In the genomic region with DNA sequence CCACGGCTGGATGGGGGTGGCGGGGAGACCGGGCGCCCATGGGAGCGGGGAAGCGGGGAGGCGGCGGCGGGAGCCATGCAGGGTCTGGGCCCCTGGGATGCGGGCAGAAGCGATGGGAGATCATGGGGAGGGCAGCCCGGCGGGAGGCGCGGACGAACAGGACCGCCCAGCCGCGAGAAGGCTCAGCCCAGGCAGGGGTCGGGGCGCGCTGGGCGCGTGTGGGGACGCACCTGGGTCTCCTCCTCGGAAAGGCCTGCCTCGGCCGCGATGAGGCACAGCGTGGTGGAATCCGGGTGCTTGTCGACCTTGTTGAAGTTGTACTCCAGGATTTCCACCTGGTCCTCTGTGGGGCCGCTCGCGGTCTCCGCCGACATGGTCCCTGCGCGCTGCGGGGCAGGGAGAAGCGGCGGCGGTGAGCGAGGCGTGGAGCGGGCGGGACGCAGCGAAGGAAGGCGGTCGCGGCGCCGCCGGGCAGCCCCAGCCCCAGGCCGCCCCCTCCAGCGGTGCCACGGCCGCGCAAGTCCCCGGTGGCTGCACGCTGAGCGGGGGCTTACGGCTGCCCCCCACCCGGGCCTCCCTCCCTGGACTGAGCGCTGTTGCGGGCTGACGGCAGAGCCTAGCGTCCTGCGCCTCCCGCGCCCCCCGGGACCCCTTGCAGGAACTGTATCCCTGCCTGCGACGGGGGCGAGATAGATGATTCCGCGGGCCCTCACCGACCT, we compare ENCODE assay signal across 8 cellular contexts. TPM values are rescaled to one million over a fixed set of nuclear protein-coding genes. Genes with fewer than 3 reads are reported as not detected.
DNase-seq lines count a peak whose midpoint lies in the region; ATAC-seq and TF ChIP-seq lines count a peak whose summit lies in the region.

No MANE protein-coding gene starts in this region.

- TF ChIP-seq POLR2A in body of pancreas (IDR thresholded peaks at IDR 0.05) = no peak

- ATAC-seq in body of pancreas = peak; percentile 27

- H3K4me3 ChIP-seq in body of pancreas = peak overlapping the region in 1 of 2 donors; percentile 2

- no peak overlapping the region for H3K27ac ChIP-seq in body of pancreas

- DNase-seq in COR-L47 (lab: John Stamatoyannopoulos, UW) = peak; percentile 21
- peak; percentile 2 for DNase-seq in NCI-H69 (lab: John Stamatoyannopoulos, UW)
- DNase-seq in body of pancreas = peak in 2 of 4 donors; percentile 6 to 15
- peak; percentile 65 for DNase-seq in islet precursor cell
- peak; percentile 8 to 21 for DNase-seq in stimulated activated CD4-positive, alpha-beta T cell treated with anti-CD3 and anti-CD28 coated beads, Interleukin-1b, Interleukin-23, amount 100 ng/mL, for 4 hours (ENCODE audit: low read depth in 2 of 2)
- DNase-seq in DMS153 treated with DMSO at 0.1 percent for 48 hours (lab: John Stamatoyannopoulos, UW; ENCODE audit: unreplicated experiment) = no peak
- DNase-seq in Ammon's horn (ENCODE audit: low spot score) = no peak
- no peak for DNase-seq in G401 (ENCODE audit: low spot score)

- peaks cover 17% of the 10 kb centered on the region for H3K4me1 ChIP-seq in body of pancreas

- H3K27me3 ChIP-seq in body of pancreas = peaks cover 0 to 5% of the 10 kb centered on the region in 2 donors

- no peaks in the 10 kb centered on the region for H3K9me3 ChIP-seq in body of pancreas

- 0 to 1% methylated on average over 12 to 66 of the region's 79 CpGs for WGBS in body of pancreas, 2 donors

- intact Hi-C loops in body of pancreas (cut with DNase I) = no loop called here

- in situ Hi-C loops in G401 (cut with HindIII; ENCODE audit: low sequenced_read_pairs) = no loop called here

- no peak for TF ChIP-seq CTCF in body of pancreas (IDR thresholded peaks at IDR 0.05)

- H3K36me3 ChIP-seq in body of pancreas (replicated peaks in 1 of 2; ENCODE audit: insufficient read depth in 1 of 2, low read depth in 2 of 2) = no peaks in the 10 kb centered on the region

RNA-seq across cellular contexts. Expression of a gene that starts 25.3 kb away (rescaled TPM):
- 1 to 10 TPM in 1 of 2 donors, not detected in 1; 1.6 TPM for total RNA-seq in body of pancreas
- total RNA-seq in G401 (2014; rRNA removed; shearing (Covaris generic)) = not detected in 2 replicates

Comparison
In these comparisons a context has a peak if more than half of its experiments do, and no peak if none do; other contexts are left out.
1. DNase-seq: peak in COR-L47 (single experiment), NCI-H69 (single experiment), islet precursor cell (single experiment) and stimulated activated CD4-positive, alpha-beta T cell treated with anti-CD3 and anti-CD28 coated beads, Interleukin-1b, Interleukin-23, amount 100 ng/mL, for 4 hours (2 of 2); none in DMS153 treated with DMSO at 0.1 percent for 48 hours (single experiment), Ammon's horn (single experiment) and G401 (single experiment).